Comparison of ENCODE assay signal across 8 cellular contexts in genomic region chr22:20116951-20117645, GRCh38.
A peak's percentile ranks its signal among the peaks of the same experiment; 100 is the strongest.
DNase-seq lines count a peak whose midpoint lies in the region; ATAC-seq and TF ChIP-seq lines count a peak whose summit lies in the region.

Gene TRMT2A (minus strand): TSS chr22:20117226. CDS start chr22:20116906, 320 bp downstream.

- peak within 1 kb of the TSS; percentile 83 for H3K9ac ChIP-seq in mucosa of stomach (ENCODE audit: low read length)

- H3K4me3 ChIP-seq in mucosa of stomach (ENCODE audit: low read length), result peak within 1 kb of the TSS; percentile 63

- H3K9me3 ChIP-seq in mucosa of stomach (ENCODE audit: control insufficient read depth, low read length), result no peaks in the 10 kb centered on the region

- TF ChIP-seq POLR2A in erythroblast (IDR thresholded peaks at IDR 0.05; ENCODE audit: low read length), result peak; percentile 68

- no peaks in the 10 kb centered on the region for H3K36me3 ChIP-seq in mucosa of stomach (ENCODE audit: control insufficient read depth, insufficient read depth, low read length)

- peak; percentile 53 for TF ChIP-seq EP300 in Ishikawa (IDR thresholded peaks at IDR 0.05; ENCODE audit: borderline replicate concordance)

- peak; percentile 90 for DNase-seq in DMS114 treated with DMSO at 0.1 percent for 48 hours (lab: John Stamatoyannopoulos, UW; ENCODE audit: unreplicated experiment)
- peak; percentile 58 for DNase-seq in OCI-M2 (lab: John Stamatoyannopoulos, UW; ENCODE audit: unreplicated experiment)
- peak; percentile 98 for DNase-seq in activated T-cell treated with anti-CD3 and anti-CD28 coated beads for 48 hours (ENCODE audit: low read depth)
- DNase-seq in erythroblast (lab: John Stamatoyannopoulos, UW), result peak; percentile 99 to 100
- peak; percentile 90 to 94 for DNase-seq in stimulated activated CD8-positive, alpha-beta memory T cell treated with anti-CD3 and anti-CD28 coated beads, Interleukin-7, amount 100 ng/mL, for 1 hour (ENCODE audit: low read depth in 2 of 2)

- peaks cover 15% of the 10 kb centered on the region for H3K4me1 ChIP-seq in mucosa of stomach (ENCODE audit: control insufficient read depth, insufficient read depth, low read length)

- no peak for TF ChIP-seq RAD21 in Ishikawa (IDR thresholded peaks at IDR 0.05; ENCODE audit: low read depth)

- no peaks in the 10 kb centered on the region for H3K27me3 ChIP-seq in mucosa of stomach (ENCODE audit: control insufficient read depth, insufficient read depth, low read length)

- ATAC-seq in GM21529 (IDR thresholded peaks at IDR 0.05; ENCODE audit: unreplicated experiment), result peak; percentile 63

TF ChIP-seq in Ishikawa, 13 proteins besides CTCF, POLR2A, EP300 and RAD21:
- TF ChIP-seq CREB1 (IDR thresholded peaks at IDR 0.05; ENCODE audit: low read depth), result peak; percentile 93
- no peak; the same call in 1 of the 2 replicates for TF ChIP-seq CEBPB (IDR thresholded peaks at IDR 0.05)
- TF ChIP-seq TEAD4 (IDR thresholded peaks at IDR 0.05), result peak; percentile 59
- 0 out of 2 replicates have a peak, but pooled peaks have one; percentile 16 for TF ChIP-seq FOXM1 (IDR thresholded peaks at IDR 0.05; ENCODE audit: borderline replicate concordance, low read depth)
- TF ChIP-seq TAF1 (IDR thresholded peaks at IDR 0.05; ENCODE audit: low read depth), result peak; percentile 73; the same call in 1 of the 2 replicates
- TF ChIP-seq USF1 (IDR thresholded peaks at IDR 0.05), result peak; percentile 64
- peak; percentile 49 for TF ChIP-seq YY1 (IDR thresholded peaks at IDR 0.05; ENCODE audit: low read depth)
- TF ChIP-seq, protein P1, sequence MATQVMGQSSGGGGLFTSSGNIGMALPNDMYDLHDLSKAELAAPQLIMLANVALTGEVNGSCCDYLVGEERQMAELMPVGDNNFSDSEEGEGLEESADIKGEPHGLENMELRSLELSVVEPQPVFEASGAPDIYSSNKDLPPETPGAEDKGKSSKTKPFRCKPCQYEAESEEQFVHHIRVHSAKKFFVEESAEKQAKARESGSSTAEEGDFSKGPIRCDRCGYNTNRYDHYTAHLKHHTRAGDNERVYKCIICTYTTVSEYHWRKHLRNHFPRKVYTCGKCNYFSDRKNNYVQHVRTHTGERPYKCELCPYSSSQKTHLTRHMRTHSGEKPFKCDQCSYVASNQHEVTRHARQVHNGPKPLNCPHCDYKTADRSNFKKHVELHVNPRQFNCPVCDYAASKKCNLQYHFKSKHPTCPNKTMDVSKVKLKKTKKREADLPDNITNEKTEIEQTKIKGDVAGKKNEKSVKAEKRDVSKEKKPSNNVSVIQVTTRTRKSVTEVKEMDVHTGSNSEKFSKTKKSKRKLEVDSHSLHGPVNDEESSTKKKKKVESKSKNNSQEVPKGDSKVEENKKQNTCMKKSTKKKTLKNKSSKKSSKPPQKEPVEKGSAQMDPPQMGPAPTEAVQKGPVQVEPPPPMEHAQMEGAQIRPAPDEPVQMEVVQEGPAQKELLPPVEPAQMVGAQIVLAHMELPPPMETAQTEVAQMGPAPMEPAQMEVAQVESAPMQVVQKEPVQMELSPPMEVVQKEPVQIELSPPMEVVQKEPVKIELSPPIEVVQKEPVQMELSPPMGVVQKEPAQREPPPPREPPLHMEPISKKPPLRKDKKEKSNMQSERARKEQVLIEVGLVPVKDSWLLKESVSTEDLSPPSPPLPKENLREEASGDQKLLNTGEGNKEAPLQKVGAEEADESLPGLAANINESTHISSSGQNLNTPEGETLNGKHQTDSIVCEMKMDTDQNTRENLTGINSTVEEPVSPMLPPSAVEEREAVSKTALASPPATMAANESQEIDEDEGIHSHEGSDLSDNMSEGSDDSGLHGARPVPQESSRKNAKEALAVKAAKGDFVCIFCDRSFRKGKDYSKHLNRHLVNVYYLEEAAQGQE (IDR thresholded peaks at IDR 0.05; ENCODE audit: low read depth), result peak; percentile 1; the same call in 1 of the 2 replicates
- TF ChIP-seq ZBTB7A (IDR thresholded peaks at IDR 0.05; ENCODE audit: low read depth), result 0 out of 2 replicates have a peak, but pooled peaks have one; percentile 62
- TF ChIP-seq EGR1 (IDR thresholded peaks at IDR 0.05), result peak; percentile 54
- TF ChIP-seq NFIC (IDR thresholded peaks at IDR 0.05), result no peak; the same call in 1 of the 2 replicates
- TF ChIP-seq MAX (IDR thresholded peaks at IDR 0.05), result peak; percentile 90
- TF ChIP-seq TCF12 (IDR thresholded peaks at IDR 0.05; ENCODE audit: low read depth), result peak; percentile 74; the same call in 1 of the 2 replicates
TF ChIP-seq in Ishikawa: peak in this region for 11.

Comparison
In these comparisons a context has a peak if more than half of its experiments do, and no peak if none do; other contexts are left out.
1. Peak in every context shown above with its lines: DNase-seq, ATAC-seq and H3K4me3 ChIP-seq.